8 cellular contexts compared by ENCODE assay signal in the genomic region with DNA sequence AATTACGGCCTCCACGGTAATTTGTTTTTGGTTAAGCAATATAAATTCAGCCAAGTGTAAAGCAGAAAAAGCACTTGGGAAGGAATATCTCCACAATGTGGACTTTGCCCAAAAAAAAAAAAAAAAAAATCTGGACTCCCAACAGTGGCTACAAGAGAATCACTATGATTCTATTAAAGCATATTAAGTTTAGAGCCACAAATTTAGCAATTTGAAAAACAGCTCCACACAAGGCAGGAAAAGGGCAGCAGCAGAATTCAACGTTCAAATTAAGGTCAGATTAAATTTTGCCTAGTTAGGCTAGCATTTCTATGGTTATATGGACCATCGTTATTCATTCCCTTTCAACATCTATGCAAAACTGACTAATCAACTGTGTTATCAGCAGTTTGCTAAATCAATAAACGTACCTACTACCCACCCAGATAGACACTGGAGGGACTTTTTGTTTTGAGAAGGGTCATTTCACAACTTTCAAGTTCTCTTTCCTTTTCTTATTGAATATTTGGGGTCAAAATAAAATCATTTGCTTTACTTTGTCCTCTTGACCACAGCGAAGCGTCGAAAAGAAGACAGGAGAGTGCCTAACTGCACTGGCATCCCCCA. TPM values are rescaled to one million over a fixed set of nuclear protein-coding genes. Genes with fewer than 3 reads are reported as not detected.
A peak's percentile ranks its signal among the peaks of the same experiment; 100 is the strongest.
DNase-seq lines count a peak whose midpoint lies in the region; ATAC-seq and TF ChIP-seq lines count a peak whose summit lies in the region.

No MANE protein-coding gene starts in this region.

- intact Hi-C loops in heart left ventricle (cut with DNase I): loop anchor here in 5 of 10 donors (2.0 to 5.0 kb wide), 2 partner anchors 37 to 39 kb away; partner anchors contain the start of gene ASF1A (in 3 of the 5)
- intact Hi-C loops in Right ventricle myocardium inferior (cut with DNase I): loop anchor here (2.0 kb wide), 1 partner anchor 39 kb away; the partner anchor contains the start of gene ASF1A
- intact Hi-C loops in ovary (cut with DNase I): no loop called here

- H3K36me3 ChIP-seq in heart left ventricle: peaks cover 0 to 41% (median 30%) of the 10 kb centered on the region in 9 donors
- peaks cover 40% of the 10 kb centered on the region for H3K36me3 ChIP-seq in HUES64 (ENCODE audit: insufficient read depth, low read length)
- peaks cover 4% of the 10 kb centered on the region for H3K36me3 ChIP-seq in ectodermal cell (ENCODE audit: control insufficient read depth, insufficient read depth, low read length)
- H3K36me3 ChIP-seq in ovary: no peaks in the 10 kb centered on the region

- H3K4me1 ChIP-seq in heart left ventricle (peaks cover 0 to 21% (median 6%) of the 10 kb centered on the region in 12 donors), HUES64 (ENCODE audit: insufficient read depth, low read length) (peaks cover 17% of the 10 kb centered on the region), ectodermal cell (ENCODE audit: control insufficient read depth, insufficient read depth, low read length) (peaks cover 8% of the 10 kb centered on the region), ovary (ENCODE audit: insufficient read depth) (no peaks in the 10 kb centered on the region)

- H3K27ac ChIP-seq in heart left ventricle (peak overlapping the region in 9 of 12 donors; percentile 88 to 98 (median 93)), HUES64 (ENCODE audit: low read depth, low read length) (no peak overlapping the region), ectodermal cell (ENCODE audit: insufficient read depth, low read depth, low read length, poor library complexity, severe bottlenecking) (peak overlapping the region; percentile 94), ovary (peak overlapping the region; percentile 45 to 90)

- ATAC-seq in heart left ventricle (no peak), Right ventricle myocardium inferior (no peak)

- peak overlapping the region; percentile 20; the same call in 1 of the 2 replicates for H3K9ac ChIP-seq in HUES64 (ENCODE audit: low read depth, low read length)

- H3K9me3 ChIP-seq in heart left ventricle (no peaks in the 10 kb centered on the region), HUES64 (ENCODE audit: insufficient read depth, low read depth, low read length) (no peaks in the 10 kb centered on the region), ectodermal cell (ENCODE audit: control insufficient read depth, low read length) (no peaks in the 10 kb centered on the region), ovary (no peaks in the 10 kb centered on the region)

- DNase-seq in heart left ventricle: no peak
- DNase-seq in Right ventricle myocardium inferior (ENCODE audit: missing footprints): no peak
- DNase-seq in ovary: no peak
- no peak for DNase-seq in NCI-H1105 (lab: John Stamatoyannopoulos, UW)
- DNase-seq in stimulated activated CD8-positive, alpha-beta memory T cell treated with anti-CD3 and anti-CD28 coated beads, Interleukin-4, amount 100 ng/mL, for 48 hours: no peak
- DNase-seq in cortex of kidney (lab: John Stamatoyannopoulos, UW): no peak

- no peak for TF ChIP-seq EP300 in ovary (IDR thresholded peaks at IDR 0.05)

- H3K27me3 ChIP-seq in heart left ventricle (no peaks in the 10 kb centered on the region), HUES64 (ENCODE audit: insufficient read depth, low read length) (no peaks in the 10 kb centered on the region), ectodermal cell (ENCODE audit: control insufficient read depth, insufficient read depth, low read length, poor library complexity, severe bottlenecking) (no peaks in the 10 kb centered on the region), ovary (no peaks in the 10 kb centered on the region)

- H3K4me3 ChIP-seq in heart left ventricle (peak overlapping the region; percentile 64 to 98 (median 81)), HUES64 (ENCODE audit: low read length) (peak overlapping the region; percentile 95), ectodermal cell (ENCODE audit: insufficient read depth, low read depth, low read length) (peak overlapping the region; percentile 96), ovary (peak overlapping the region; percentile 85)

- 27 to 29% (median 28%) methylated on average over 8 of the region's 8 CpGs for WGBS in heart left ventricle, 4 donors
- 40% methylated on average over 8 of the region's 8 CpGs for WGBS in HUES64
- WGBS in ectodermal cell, 2 experiments: 42 to 45% methylated on average over 8 of the region's 8 CpGs
- 18 to 25% (median 21%) methylated on average over 8 of the region's 8 CpGs for WGBS in ovary, 3 donors

- TF ChIP-seq POLR2A in heart left ventricle (IDR thresholded peaks at IDR 0.05) (no peak), ovary (IDR thresholded peaks at IDR 0.05) (no peak)

- TF ChIP-seq CTCF in heart left ventricle (IDR thresholded peaks at IDR 0.05) (no peak), ovary (IDR thresholded peaks at IDR 0.05) (no peak)

RNA-seq across cellular contexts. Expression of gene MCM9, which starts 1.0 kb away (rescaled TPM):
- total RNA-seq in heart left ventricle: 1 to 10 TPM; 2.2 to 8.5 (median 4.9) TPM
- 1 to 10 TPM; 2.1 to 3.6 TPM for polyA plus RNA-seq in heart left ventricle
- total RNA-seq in Right ventricle myocardium inferior: 4.5 TPM
- polyA plus RNA-seq in HUES64 (2013, experiment 1 of 2): 9.2 TPM
- polyA plus RNA-seq in HUES64 (2013, experiment 2 of 2): 8.9 TPM
- polyA plus RNA-seq in ectodermal cell (2013, experiment 1 of 4): 19.3 TPM
- polyA plus RNA-seq in ectodermal cell (2013, experiment 2 of 4): 19.4 TPM
- 14.3 TPM for polyA plus RNA-seq in ectodermal cell (2013, experiment 3 of 4)
- 16.7 TPM for polyA plus RNA-seq in ectodermal cell (2013, experiment 4 of 4)
- 10 to 100 TPM in 6 of 7 donors, 1 to 10 TPM in 1; 7.9 to 17.5 (median 11.6) TPM for total RNA-seq in ovary
- polyA plus RNA-seq in ovary: 1 to 10 TPM; 5.5 to 6.7 TPM

RNA-seq across cellular contexts. Expression of gene ASF1A, which starts 40.0 kb away (rescaled TPM):
- total RNA-seq in heart left ventricle (10 to 100 TPM in 8 of 9 donors, 1 to 10 TPM in 1; 9.8 to 28.9 (median 22.1) TPM), Right ventricle myocardium inferior (21.7 TPM), ovary (10 to 100 TPM in 6 of 7 donors, 1 to 10 TPM in 1; 9.9 to 30.7 (median 23.9) TPM)
- polyA plus RNA-seq in heart left ventricle (10 to 100 TPM; 16.4 to 24.5 TPM), ovary (10 to 100 TPM; 16.7 to 19.4 TPM)
- 29.0 TPM for polyA plus RNA-seq in HUES64 (2013, experiment 1 of 2)
- polyA plus RNA-seq in HUES64 (2013, experiment 2 of 2): 33.3 TPM
- 24.1 TPM for polyA plus RNA-seq in ectodermal cell (2013, experiment 1 of 4)
- 28.4 TPM for polyA plus RNA-seq in ectodermal cell (2013, experiment 2 of 4)
- 28.5 TPM for polyA plus RNA-seq in ectodermal cell (2013, experiment 3 of 4)
- polyA plus RNA-seq in ectodermal cell (2013, experiment 4 of 4): 29.9 TPM
